ENCODE assay signal across 8 cellular contexts in genomic region chr20:17570347-17571152, GRCh38. TPM values are rescaled to one million over a fixed set of nuclear protein-coding genes. Genes with fewer than 3 reads are reported as not detected.
DNase-seq lines count a peak whose midpoint lies in the region; ATAC-seq and TF ChIP-seq lines count a peak whose summit lies in the region.

No MANE protein-coding gene starts in this region.

- H3K36me3 Mint-ChIP-seq in endothelial cell (ENCODE audit: low read depth, unreplicated experiment) (peaks cover 10% of the 10 kb centered on the region), memory B cell (no peaks in the 10 kb centered on the region)

- H3K4me1 ChIP-seq in testis = peaks cover 16% of the 10 kb centered on the region

- ATAC-seq in HG02678 (IDR thresholded peaks at IDR 0.05; ENCODE audit: unreplicated experiment) (peak; percentile 26), memory B cell (ENCODE audit: low read depth) (peak; percentile 36)

- DNase-seq in A172 (ENCODE audit: low spot score) (peak; percentile 50), NCI-H1105 treated with DMSO at 0.1 percent for 48 hours (lab: John Stamatoyannopoulos, UW) (peak; percentile 58), WERI-Rb-1 (peak; percentile 39), endothelial cell (ENCODE audit: low spot score) (peak; percentile 56), memory B cell (ENCODE audit: low spot score in 2 of 2) (peak in 1 of 2 donors; percentile 36), testis (peak; percentile 61)

- H3K27me3 ChIP-seq in WERI-Rb-1 (ENCODE audit: insufficient read depth, low read depth, severe bottlenecking) (no peaks in the 10 kb centered on the region), testis (no peaks in the 10 kb centered on the region)

- H3K27me3 Mint-ChIP-seq in endothelial cell (ENCODE audit: unreplicated experiment) = peaks cover 10% of the 10 kb centered on the region
- H3K27me3 Mint-ChIP-seq in memory B cell = no peaks in the 10 kb centered on the region

- intact Hi-C loops in testis (cut with DNase I; ENCODE audit: low total_unique reads) = no loop called here

- no peaks in the 10 kb centered on the region for H3K9me3 Mint-ChIP-seq in endothelial cell (ENCODE audit: unreplicated experiment)
- H3K9me3 Mint-ChIP-seq in memory B cell = no peaks in the 10 kb centered on the region

- TF ChIP-seq POLR2A in testis (IDR thresholded peaks at IDR 0.05) = no peak

- H3K27ac Mint-ChIP-seq in endothelial cell (ENCODE audit: unreplicated experiment) (peak overlapping the region; percentile 96), memory B cell (peak overlapping the region; percentile 97)

- H3K4me3 ChIP-seq in GM08714 (ENCODE audit: low read length) (peak overlapping the region; percentile 90), WERI-Rb-1 (ENCODE audit: low read depth, low read length) (peak overlapping the region; percentile 96), testis (peak overlapping the region; percentile 100)

- peak overlapping the region; percentile 97 for H3K4me3 Mint-ChIP-seq in endothelial cell (ENCODE audit: unreplicated experiment)
- peak overlapping the region; percentile 99 for H3K4me3 Mint-ChIP-seq in memory B cell

- H3K4me1 Mint-ChIP-seq in endothelial cell (ENCODE audit: unreplicated experiment) (peaks cover 25% of the 10 kb centered on the region), memory B cell (peaks cover 12% of the 10 kb centered on the region)

- H3K36me3 ChIP-seq in WERI-Rb-1 (peaks cover 4% of the 10 kb centered on the region), testis (ENCODE audit: low read depth, missing control alignments) (no peaks in the 10 kb centered on the region)

- H3K9me3 ChIP-seq in WERI-Rb-1 (ENCODE audit: severe bottlenecking) (no peaks in the 10 kb centered on the region), testis (no peaks in the 10 kb centered on the region)

- 0% methylated on average over 21 to 39 of the region's 43 CpGs for WGBS in testis, 2 donors

- H3K27ac ChIP-seq in WERI-Rb-1 = peak overlapping the region; percentile 86
- peak overlapping the region; percentile 100 for H3K27ac ChIP-seq in testis

- TF ChIP-seq CTCF in WERI-Rb-1 (IDR thresholded peaks at IDR 0.05; ENCODE audit: low read depth, low read length) = no peak
- no peak for TF ChIP-seq CTCF in endothelial cell (IDR thresholded peaks at IDR 0.05; ENCODE audit: unreplicated experiment)
- no peak for TF ChIP-seq CTCF in testis (IDR thresholded peaks at IDR 0.05)

RNA-seq across cellular contexts. Expression of gene DSTN, which starts 0.7 kb away (rescaled TPM):
- 445 and 560 TPM in 2 replicates for total RNA-seq in A172 (2014; rRNA removed; shearing (Covaris generic))
- 142 TPM for total RNA-seq in endothelial cell (ENCODE audit: unreplicated experiment)
- 100 to 1,000 TPM; 121 to 148 TPM for total RNA-seq in testis
- polyA plus RNA-seq in testis (ENCODE audit: insufficient read depth, low read depth, low replicate concordance) = 301 TPM

RNA-seq across cellular contexts. Expression of gene BFSP1, which starts 39.4 kb away (rescaled TPM):
- 8.3 and 9.7 TPM in 2 replicates for total RNA-seq in A172 (2014; rRNA removed; shearing (Covaris generic))
- total RNA-seq in endothelial cell (ENCODE audit: unreplicated experiment) = 3.5 TPM
- total RNA-seq in testis = 10 to 100 TPM; 10.7 to 11.3 TPM
- 7.4 TPM for polyA plus RNA-seq in testis (ENCODE audit: insufficient read depth, low read depth, low replicate concordance)
